15 cellular contexts compared by ENCODE assay signal in the genomic region with DNA sequence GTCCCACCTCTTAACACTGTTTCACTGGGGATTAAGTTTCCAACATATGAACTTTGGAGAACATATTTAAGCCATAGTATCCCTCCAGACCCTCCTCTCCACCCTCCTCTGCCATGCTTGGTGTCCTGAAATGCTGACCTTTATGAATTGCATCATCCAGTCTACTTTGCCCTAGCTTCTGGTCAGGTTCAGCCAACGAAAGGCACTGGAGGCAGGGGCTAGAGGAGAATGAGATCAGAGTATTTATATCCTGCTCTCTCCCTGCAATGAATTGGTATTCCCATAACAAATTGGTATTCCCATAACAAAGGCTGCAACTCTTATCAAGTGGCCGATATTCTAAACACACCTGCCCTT. TPM values are rescaled to one million over a fixed set of nuclear protein-coding genes. Genes with fewer than 3 reads are reported as not detected.
A peak's percentile ranks its signal among the peaks of the same experiment; 100 is the strongest.
DNase-seq lines count a peak whose midpoint lies in the region; ATAC-seq and TF ChIP-seq lines count a peak whose summit lies in the region.
"Had no signal": no experiment of that assay in that cellular context is flagged by ENCODE, and none has a peak within 500 bp of the region (broad histone marks: within the 10 kb centered on the region; RNA-seq: fewer than 3 reads in every experiment).

No MANE protein-coding gene starts in this region.

- intact Hi-C loops in left ventricle myocardium inferior (cut with micrococcal nuclease) (no loop called here), heart left ventricle (cut with DNase I) (no loop called here), right lobe of liver (cut with DNase I) (no loop called here), thyroid gland (cut with DNase I) (no loop called here)

- H3K27ac ChIP-seq in left ventricle myocardium inferior (replicated peaks) (peak overlapping the region; percentile 44), heart left ventricle (peak overlapping the region in 2 of 12 donors; percentile 26 to 30), cingulate gyrus (ENCODE audit: low read depth, low read length) (peak overlapping the region; percentile 73), right lobe of liver (peak overlapping the region in 2 of 3 donors; percentile 17 to 41), thyroid gland (peak overlapping the region; percentile 94 to 96 (median 95))

- ATAC-seq in heart left ventricle (no peak), right lobe of liver (peak; percentile 79 to 92 (median 84)), HG02981 (IDR thresholded peaks at IDR 0.05; ENCODE audit: unreplicated experiment) (no peak)
- ATAC-seq: Panc1, SK-N-SH treated with all-trans-retinoic acid at 6 μM for 48 hours had no signal

- H3K9me3 ChIP-seq in left ventricle myocardium inferior (replicated peaks) (no peaks in the 10 kb centered on the region), heart left ventricle (no peaks in the 10 kb centered on the region), right lobe of liver (no peaks in the 10 kb centered on the region), thyroid gland (no peaks in the 10 kb centered on the region)

- TF ChIP-seq CTCF in left ventricle myocardium inferior (IDR thresholded peaks at IDR 0.05; ENCODE audit: borderline replicate concordance) (no peak), heart left ventricle (IDR thresholded peaks at IDR 0.05) (no peak), right lobe of liver (IDR thresholded peaks at IDR 0.05) (no peak), thyroid gland (IDR thresholded peaks at IDR 0.05) (no peak)

- DNase-seq in left ventricle myocardium inferior (no peak), heart left ventricle (no peak), right lobe of liver (no peak), thyroid gland (no peak), AG20443 (ENCODE audit: low spot score) (no peak)
- no peak for DNase-seq in activated CD4-positive, CD25-positive, alpha-beta regulatory T cell treated with anti-CD3 and anti-CD28 coated beads, Interleukin-2, amount 50 U/mL, for 72 hours
- DNase-seq: CD8-positive, alpha-beta memory T cell; DND-41; GDM1; NCI-H1694; Right ventricle myocardium superior had no signal

- WGBS in heart left ventricle, 4 donors: 48 to 70% (median 59%) methylated on average over 2 of the region's 2 CpGs
- 33% methylated on average over 2 of the region's 2 CpGs for WGBS in right lobe of liver (ENCODE audit: insufficient coverage, low coverage, low lambda C conversion rate, missing lambda C conversion rate)
- WGBS in thyroid gland, 2 donors: 18 to 20% methylated on average over 2 of the region's 2 CpGs

- H3K36me3 ChIP-seq in left ventricle myocardium inferior (no peaks in the 10 kb centered on the region), heart left ventricle (no peaks in the 10 kb centered on the region), right lobe of liver (no peaks in the 10 kb centered on the region), thyroid gland (peaks cover 0 to 4% of the 10 kb centered on the region in 2 donors)

- H3K27me3 ChIP-seq in left ventricle myocardium inferior (ENCODE audit: low read depth) (peaks cover 11% of the 10 kb centered on the region), heart left ventricle (peaks cover 0 to 5% (median 0%) of the 10 kb centered on the region in 9 donors), right lobe of liver (no peaks in the 10 kb centered on the region), thyroid gland (no peaks in the 10 kb centered on the region)

- TF ChIP-seq POLR2A in heart left ventricle (IDR thresholded peaks at IDR 0.05) (no peak), right lobe of liver (IDR thresholded peaks at IDR 0.05) (no peak), thyroid gland (IDR thresholded peaks at IDR 0.05) (no peak)

- H3K4me1 ChIP-seq in left ventricle myocardium inferior (peaks cover 10% of the 10 kb centered on the region), heart left ventricle (peaks cover 0 to 8% (median 0%) of the 10 kb centered on the region in 12 donors), right lobe of liver (peaks cover 0 to 25% (median 6%) of the 10 kb centered on the region in 4 donors), thyroid gland (peaks cover 31 to 57% of the 10 kb centered on the region in 2 donors)

- H3K4me3 ChIP-seq in left ventricle myocardium inferior: no peak overlapping the region
- H3K4me3 ChIP-seq in heart left ventricle: no peak overlapping the region
- no peak overlapping the region for H3K4me3 ChIP-seq in right lobe of liver
- H3K4me3 ChIP-seq in thyroid gland (replicated peaks in 1 of 3): no peak overlapping the region

RNA-seq across cellular contexts. Expression of a gene that starts 25.7 kb away (rescaled TPM):
- total RNA-seq in left ventricle myocardium inferior (4.2 TPM), heart left ventricle (10 to 100 TPM in 2 of 9 donors, 1 to 10 TPM in 7; 2.0 to 21.1 (median 4.0) TPM), right lobe of liver (10 to 100 TPM in 4 of 6 experiments, 1 to 10 TPM in 2; 8.6 to 22.2 (median 10.9) TPM), thyroid gland (100 to 1,000 TPM; 139 to 199 (median 156) TPM)
- polyA plus RNA-seq in heart left ventricle: 1 to 10 TPM; 3.2 to 4.3 TPM

Comparison
In these comparisons a context has a peak if more than half of its experiments do, and no peak if none do; other contexts are left out.
1. ATAC-seq: peak in right lobe of liver (4 of 4); none in heart left ventricle (0 of 4) and HG02981 (single experiment).
2. RNA of a gene that starts 25.7 kb away (total RNA-seq): 139 to 199 TPM in thyroid gland; 8.6 to 22.2 TPM in right lobe of liver, 4.2 TPM in left ventricle myocardium inferior (single experiment) and 2.0 to 21.1 TPM in heart left ventricle; every median in the first group is over 4 times any median in the second.